In genomic region chr7:118327179-118327578, GRCh38 we compare ENCODE assay signal across 21 cellular contexts.
DNase-seq lines count a peak whose midpoint lies in the region; ATAC-seq, FAIRE-seq and TF ChIP-seq lines count a peak whose summit lies in the region.
"Had no signal": no experiment of that assay in that cellular context is flagged by ENCODE, and none has a peak within 500 bp of the region (broad histone marks: within the 10 kb centered on the region; RNA-seq: fewer than 3 reads in every experiment).

No MANE protein-coding gene starts in this region.

- ATAC-seq in HG03342 (IDR thresholded peaks at IDR 0.05; ENCODE audit: unreplicated experiment) (no peak), left colon (no peak), GM18511 (IDR thresholded peaks at IDR 0.05; ENCODE audit: unreplicated experiment) (no peak)
- ATAC-seq: Panc1 had no signal

- peak; percentile 68 for FAIRE-seq in H54 (lab: Jason Lieb, UNC)
- FAIRE-seq: GM12892, H1 had no signal

- TF ChIP-seq POLR2A in H54 (IDR thresholded peaks at IDR 0.05; ENCODE audit: low read depth, low read length): no peak

- DNase-seq in H54 (ENCODE audit: insufficient read length, low spot score) (no peak), NCI-H69 (lab: John Stamatoyannopoulos, UW) (peak; percentile 31), fibroblast of villous mesenchyme (ENCODE audit: low read depth) (peak; percentile 13), renal cortical epithelial cell (ENCODE audit: low read depth) (peak; percentile 5), left colon (no peak)
- DNase-seq: BE2C, DMS 273 treated with DMSO at 0.1 percent for 48 hours, DMS79 treated with DMSO at 0.1 percent for 48 hours, Kasumi-1, MG63, NCI-H1048, NCI-H1417 treated with DMSO at 0.1 percent for 48 hours, NCI-H187, NCI-H446 treated with DMSO at 0.1 percent for 48 hours, NCI-H526 treated with DMSO at 0.1 percent for 48 hours, SIG-M5 had no signal

- TF ChIP-seq CTCF in fibroblast of villous mesenchyme (IDR thresholded peaks at IDR 0.05; ENCODE audit: insufficient read depth, low read depth, low read length): no peak

- intact Hi-C loops in left colon (cut with DNase I, micrococcal nuclease): no loop called here

- no peak overlapping the region for H3K4me3 ChIP-seq in fibroblast of villous mesenchyme (ENCODE audit: low read depth, low read length)
- H3K4me3 ChIP-seq: MG63 had no signal

Comparison
In these comparisons a context has a peak if more than half of its experiments do, and no peak if none do; other contexts are left out.
1. DNase-seq: peak in NCI-H69 (single experiment), fibroblast of villous mesenchyme (single experiment) and renal cortical epithelial cell (single experiment); none in H54 (single experiment) and left colon (0 of 2).